1 cellular context compared by ENCODE assay signal in the genomic region with DNA sequence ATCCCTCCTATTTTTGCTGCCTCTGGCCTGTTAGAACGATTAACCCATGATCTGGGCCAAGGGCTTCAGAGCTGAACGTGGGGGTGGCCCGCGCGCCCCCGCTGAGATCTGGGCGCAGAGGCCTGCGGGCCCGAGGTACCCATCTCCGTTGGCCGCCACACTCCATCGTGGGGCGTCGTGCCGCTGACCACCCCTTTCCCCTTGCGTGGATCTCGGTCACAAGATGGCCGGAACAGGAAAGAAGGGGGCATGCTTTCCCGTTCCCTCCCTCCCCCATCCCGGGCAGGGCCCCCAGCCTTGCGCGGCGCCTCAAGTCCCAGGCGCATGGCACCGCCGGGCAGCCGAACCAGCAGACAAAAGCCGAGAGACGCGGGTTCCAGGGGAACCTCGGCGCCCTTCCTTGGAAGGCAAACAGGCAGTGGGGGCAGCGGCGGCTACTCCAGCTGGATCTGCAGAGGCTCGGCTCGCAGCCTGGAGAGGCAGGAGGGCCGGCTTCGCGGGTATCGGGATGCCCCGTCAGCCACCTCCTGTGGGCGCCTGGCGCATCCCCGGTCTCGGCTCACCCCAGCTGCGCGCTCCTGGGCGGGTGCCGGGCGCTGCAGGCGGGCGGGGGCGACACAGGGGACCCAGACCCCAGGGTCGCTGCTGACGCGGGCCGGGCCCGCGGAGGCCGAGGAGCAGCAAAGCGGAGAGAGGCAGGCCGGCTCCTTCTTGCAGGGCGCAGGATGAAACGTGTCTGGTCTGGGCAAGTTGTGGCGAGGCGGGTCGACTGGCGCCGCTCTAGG.
TF ChIP-seq lines count a peak whose summit lies in the region.

No MANE protein-coding gene starts in this region.

TF ChIP-seq in SK-N-SH, 30 proteins besides CTCF, POLR2A, EP300 and RAD21 (continued from another document):
- TF ChIP-seq MAX (IDR thresholded peaks at IDR 0.05; ENCODE audit: low read depth): peak; percentile 78
- no peak for TF ChIP-seq GATA2 (CRISPR knock-in tag; IDR thresholded peaks at IDR 0.05)
- no peak for TF ChIP-seq RCOR1 (IDR thresholded peaks at IDR 0.05; ENCODE audit: low read length)
- TF ChIP-seq TCF12 (IDR thresholded peaks at IDR 0.05): no peak
- TF ChIP-seq, protein P1, sequence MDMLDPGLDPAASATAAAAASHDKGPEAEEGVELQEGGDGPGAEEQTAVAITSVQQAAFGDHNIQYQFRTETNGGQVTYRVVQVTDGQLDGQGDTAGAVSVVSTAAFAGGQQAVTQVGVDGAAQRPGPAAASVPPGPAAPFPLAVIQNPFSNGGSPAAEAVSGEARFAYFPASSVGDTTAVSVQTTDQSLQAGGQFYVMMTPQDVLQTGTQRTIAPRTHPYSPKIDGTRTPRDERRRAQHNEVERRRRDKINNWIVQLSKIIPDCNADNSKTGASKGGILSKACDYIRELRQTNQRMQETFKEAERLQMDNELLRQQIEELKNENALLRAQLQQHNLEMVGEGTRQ (IDR thresholded peaks at IDR 0.05; ENCODE audit: borderline replicate concordance, low read depth, low read length): no peak
- TF ChIP-seq, protein P2, sequence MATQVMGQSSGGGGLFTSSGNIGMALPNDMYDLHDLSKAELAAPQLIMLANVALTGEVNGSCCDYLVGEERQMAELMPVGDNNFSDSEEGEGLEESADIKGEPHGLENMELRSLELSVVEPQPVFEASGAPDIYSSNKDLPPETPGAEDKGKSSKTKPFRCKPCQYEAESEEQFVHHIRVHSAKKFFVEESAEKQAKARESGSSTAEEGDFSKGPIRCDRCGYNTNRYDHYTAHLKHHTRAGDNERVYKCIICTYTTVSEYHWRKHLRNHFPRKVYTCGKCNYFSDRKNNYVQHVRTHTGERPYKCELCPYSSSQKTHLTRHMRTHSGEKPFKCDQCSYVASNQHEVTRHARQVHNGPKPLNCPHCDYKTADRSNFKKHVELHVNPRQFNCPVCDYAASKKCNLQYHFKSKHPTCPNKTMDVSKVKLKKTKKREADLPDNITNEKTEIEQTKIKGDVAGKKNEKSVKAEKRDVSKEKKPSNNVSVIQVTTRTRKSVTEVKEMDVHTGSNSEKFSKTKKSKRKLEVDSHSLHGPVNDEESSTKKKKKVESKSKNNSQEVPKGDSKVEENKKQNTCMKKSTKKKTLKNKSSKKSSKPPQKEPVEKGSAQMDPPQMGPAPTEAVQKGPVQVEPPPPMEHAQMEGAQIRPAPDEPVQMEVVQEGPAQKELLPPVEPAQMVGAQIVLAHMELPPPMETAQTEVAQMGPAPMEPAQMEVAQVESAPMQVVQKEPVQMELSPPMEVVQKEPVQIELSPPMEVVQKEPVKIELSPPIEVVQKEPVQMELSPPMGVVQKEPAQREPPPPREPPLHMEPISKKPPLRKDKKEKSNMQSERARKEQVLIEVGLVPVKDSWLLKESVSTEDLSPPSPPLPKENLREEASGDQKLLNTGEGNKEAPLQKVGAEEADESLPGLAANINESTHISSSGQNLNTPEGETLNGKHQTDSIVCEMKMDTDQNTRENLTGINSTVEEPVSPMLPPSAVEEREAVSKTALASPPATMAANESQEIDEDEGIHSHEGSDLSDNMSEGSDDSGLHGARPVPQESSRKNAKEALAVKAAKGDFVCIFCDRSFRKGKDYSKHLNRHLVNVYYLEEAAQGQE (IDR thresholded peaks at IDR 0.05; ENCODE audit: low read depth, low read length): no peak
- TF ChIP-seq GABPA (IDR thresholded peaks at IDR 0.05; ENCODE audit: low read depth): peak; percentile 63
- TF ChIP-seq MXI1 (IDR thresholded peaks at IDR 0.05; ENCODE audit: low read depth, low read length): no peak; the same call in 1 of the 2 replicates
- TF ChIP-seq RFX5 (IDR thresholded peaks at IDR 0.05; ENCODE audit: low read length): no peak
- TF ChIP-seq FOXJ3 (CRISPR knock-in tag; IDR thresholded peaks at IDR 0.05): no peak
- no peak for TF ChIP-seq POLR2AphosphoS5 (IDR thresholded peaks at IDR 0.05; ENCODE audit: low read depth, low read length)
- TF ChIP-seq FOXM1 (IDR thresholded peaks at IDR 0.05; ENCODE audit: low read depth): no peak
- TF ChIP-seq TAF1 (IDR thresholded peaks at IDR 0.05; ENCODE audit: borderline replicate concordance, low read depth, low read length): no peak
- TF ChIP-seq TEAD4 (IDR thresholded peaks at IDR 0.05; ENCODE audit: borderline replicate concordance, insufficient read depth): no peak
- no peak for TF ChIP-seq FOSL2 (IDR thresholded peaks at IDR 0.05; ENCODE audit: borderline replicate concordance, low read depth)
- no peak for TF ChIP-seq NFIC (IDR thresholded peaks at IDR 0.05; ENCODE audit: borderline replicate concordance)
- no peak for TF ChIP-seq JUND (IDR thresholded peaks at IDR 0.05)
- TF ChIP-seq CHD2 (IDR thresholded peaks at IDR 0.05; ENCODE audit: low read length, partially characterized antibody): no peak
- 0 out of 2 replicates have a peak, but pooled peaks have one; percentile 28 for TF ChIP-seq USF1 (IDR thresholded peaks at IDR 0.05; ENCODE audit: borderline replicate concordance, low read depth)
- TF ChIP-seq SIN3A (IDR thresholded peaks at IDR 0.05; ENCODE audit: borderline replicate concordance, low read depth, low read length): no peak
- TF ChIP-seq SMC3 (IDR thresholded peaks at IDR 0.05; ENCODE audit: low read depth, low read length): no peak
- TF ChIP-seq RXRA (IDR thresholded peaks at IDR 0.05; ENCODE audit: borderline replicate concordance, low read depth): no peak
- TF ChIP-seq MEF2A (IDR thresholded peaks at IDR 0.05; ENCODE audit: borderline replicate concordance, low read depth): no peak
- TF ChIP-seq YY1 (IDR thresholded peaks at IDR 0.05; ENCODE audit: low read depth): peak; percentile 67; the same call in 1 of the 2 replicates
